In genomic region chr10:118721005-118721876, GRCh38 we compare ENCODE assay signal across 8 cellular contexts.
DNase-seq lines count a peak whose midpoint lies in the region; ATAC-seq and FAIRE-seq lines count a peak whose summit lies in the region.

No MANE protein-coding gene starts in this region.

- DNase-seq in NCI-H510A treated with DMSO at 0.1 percent for 48 hours (lab: John Stamatoyannopoulos, UW): peak; percentile 35
- DNase-seq in NCI-H510A (lab: John Stamatoyannopoulos, UW): no peak
- DNase-seq in HTR-8/SVneo (ENCODE audit: insufficient read length, low spot score): peak; percentile 15
- peak; percentile 38 for DNase-seq in T follicular helper cell (ENCODE audit: low read depth)
- peak; percentile 30 for DNase-seq in brain pericyte (ENCODE audit: low read depth, low spot score)
- peak; percentile 56 for DNase-seq in kidney tubule cell (ENCODE audit: low spot score)
- peak; percentile 60 for DNase-seq in stimulated activated CD8-positive, alpha-beta memory T cell treated with anti-CD3 and anti-CD28 coated beads, Interleukin-15, amount 100 ng/mL, for 1 hour (ENCODE audit: low read depth)

- FAIRE-seq in HTR-8/SVneo (lab: Jason Lieb, UNC): no peak

- ATAC-seq in HG02885 (IDR thresholded peaks at IDR 0.05; ENCODE audit: poor library complexity, unreplicated experiment): no peak
